Comparison of ENCODE assay signal across 25 cellular contexts in genomic region chr16:3608069-3608468, GRCh38. TPM values are rescaled to one million over a fixed set of nuclear protein-coding genes. Genes with fewer than 3 reads are reported as not detected.
"Had no signal": no experiment of that assay in that cellular context is flagged by ENCODE, and none has a peak within 500 bp of the region (broad histone marks: within the 10 kb centered on the region; RNA-seq: fewer than 3 reads in every experiment).

No MANE protein-coding gene starts in this region.

- H3K4me3 ChIP-seq: gastrocnemius medialis, skin epidermis, thoracic aorta, vagina had no signal

- FAIRE-seq: islet of Langerhans had no signal

- DNase-seq: activated CD4-positive, alpha-beta memory T cell treated with anti-CD3 and anti-CD28 coated beads for 36 hours; activated CD4-positive, alpha-beta T cell treated with anti-CD3 and anti-CD28 coated beads, Interleukin-2, amount 10 ng/mL, durations not matched to agents 24 days and 14 days; activated CD4-positive, CD25-positive, alpha-beta regulatory T cell treated with anti-CD3 and anti-CD28 coated beads, Interleukin-2, amount 50 U/mL, for 72 hours; activated CD8-positive, alpha-beta memory T cell treated with anti-CD3 and anti-CD28 coated beads, Interleukin-2, amount 50 U/mL, for 48 hours; activated naive CD8-positive, alpha-beta T cell treated with anti-CD3 and anti-CD28 coated beads, Interleukin-2, amount 50 U/mL, for 24 hours; activated T-cell treated with anti-CD3 and anti-CD28 coated beads, Interleukin-2, amount 50 U/mL, for 24 hours; amygdala; caudate nucleus; cortex of kidney; effector memory CD8-positive, alpha-beta T cell; erythroblast; gastrocnemius medialis; glutamatergic neuron; left ventricle myocardium superior; mammary epithelial cell; stimulated activated CD4-positive, alpha-beta T cell treated with anti-CD3 and anti-CD28 coated beads, Interleukin-12 subunit alpha, Interleukin-12 subunit beta, amount 100 ng/mL, for 4 hours; stimulated activated CD4-positive, alpha-beta T cell treated with anti-CD3 and anti-CD28 coated beads, Interleukin-4, amount 100 ng/mL, for 1 hour; stimulated activated naive CD8-positive, alpha-beta T cell treated with anti-CD3 and anti-CD28 coated beads, Interleukin-15, Interleukin-2, amounts not matched to agents 100 U/mL and 50 U/mL, for 24 hours had no signal

- H3K27ac ChIP-seq: gastrocnemius medialis, skin epidermis, thoracic aorta, vagina, VCaP had no signal

- H3K9me3 ChIP-seq: gastrocnemius medialis, thoracic aorta, vagina had no signal

- H3K27me3 ChIP-seq: gastrocnemius medialis, vagina had no signal

- ATAC-seq: activated naive CD8-positive, alpha-beta T cell treated with anti-CD3 and anti-CD28 coated beads, Interleukin-2, amount 50 U/mL, for 24 hours; effector memory CD8-positive, alpha-beta T cell; gastrocnemius medialis; left ventricle myocardium superior; sciatic nerve; stimulated activated naive CD8-positive, alpha-beta T cell treated with anti-CD3 and anti-CD28 coated beads, Interleukin-15, Interleukin-2, amounts not matched to agents 100 U/mL and 50 U/mL, for 24 hours had no signal

RNA-seq across cellular contexts. Expression of gene NLRC3, which starts 30.9 kb away (rescaled TPM):
- total RNA-seq: osteocyte had no signal
- polyA plus RNA-seq: mammary epithelial cell had no signal
